Comparison of ENCODE assay signal across 14 cellular contexts in genomic region chr12:27052176-27052575, GRCh38. TPM values are rescaled to one million over a fixed set of nuclear protein-coding genes. Genes with fewer than 3 reads are reported as not detected.
A peak's percentile ranks its signal among the peaks of the same experiment; 100 is the strongest.
DNase-seq lines count a peak whose midpoint lies in the region; FAIRE-seq and TF ChIP-seq lines count a peak whose summit lies in the region.
"Had no signal": no experiment of that assay in that cellular context is flagged by ENCODE, and none has a peak within 500 bp of the region (broad histone marks: within the 10 kb centered on the region; RNA-seq: fewer than 3 reads in every experiment).

No MANE protein-coding gene starts in this region.

- dilution Hi-C loops in keratinocyte (cut with MboI; ENCODE audit: extremely low pct_ligation_motif_present, low sequenced_read_pairs), result no loop called here

- H3K9me3 Mint-ChIP-seq in activated T-cell treated with anti-CD3 and anti-CD28 coated beads, Interleukin-2, amount 50 U/mL, for 24 hours, result no peaks in the 10 kb centered on the region
- H3K9me3 Mint-ChIP-seq: CD8-positive, alpha-beta memory T cell had no signal

- H3K9ac ChIP-seq in keratinocyte (ENCODE audit: control insufficient read depth, extremely low read depth, insufficient read depth, low read length), result no peak overlapping the region
- H3K9ac ChIP-seq: GM23248 had no signal

- no peaks in the 10 kb centered on the region for H3K36me3 ChIP-seq in keratinocyte (ENCODE audit: control insufficient read depth in 2 of 2, extremely low read depth in 1 of 2, insufficient read depth in 2 of 2, low read length in 2 of 2)

- no peaks in the 10 kb centered on the region for H3K27me3 ChIP-seq in keratinocyte (ENCODE audit: control insufficient read depth, extremely low read depth, insufficient read depth, low read length)

- H3K9me1 ChIP-seq in keratinocyte (ENCODE audit: control insufficient read depth, extremely low read depth, insufficient read depth, low read length), result no peaks in the 10 kb centered on the region

- H3K4me1 Mint-ChIP-seq in activated T-cell treated with anti-CD3 and anti-CD28 coated beads, Interleukin-2, amount 50 U/mL, for 24 hours (ENCODE audit: low read depth), result no peaks in the 10 kb centered on the region
- H3K4me1 Mint-ChIP-seq: CD14-positive monocyte; CD8-positive, alpha-beta memory T cell had no signal

- no peaks in the 10 kb centered on the region for H3K27me3 Mint-ChIP-seq in activated T-cell treated with anti-CD3 and anti-CD28 coated beads, Interleukin-2, amount 50 U/mL, for 24 hours
- H3K27me3 Mint-ChIP-seq: CD8-positive, alpha-beta memory T cell had no signal

- H3K4me3 Mint-ChIP-seq in activated T-cell treated with anti-CD3 and anti-CD28 coated beads, Interleukin-2, amount 50 U/mL, for 24 hours, result no peak overlapping the region
- H3K4me3 Mint-ChIP-seq: CD14-positive monocyte; CD8-positive, alpha-beta memory T cell had no signal

- H3K36me3 Mint-ChIP-seq in activated T-cell treated with anti-CD3 and anti-CD28 coated beads, Interleukin-2, amount 50 U/mL, for 24 hours (ENCODE audit: low read depth), result no peaks in the 10 kb centered on the region

- no peak for TF ChIP-seq CTCF in RWPE1 (conservative IDR thresholded peaks at IDR 0.05; ENCODE audit: low read depth)
- TF ChIP-seq CTCF in keratinocyte (optimal IDR thresholded peaks at IDR 0.05 in 1 of 3, IDR thresholded peaks at IDR 0.05 in 1 of 3, conservative IDR thresholded peaks at IDR 0.05 in 1 of 3; ENCODE audit: extremely low read depth in 1 of 3, insufficient read depth in 2 of 3, low read length in 3 of 3), result no peak

- no peaks in the 10 kb centered on the region for H4K20me1 ChIP-seq in keratinocyte (ENCODE audit: control insufficient read depth, extremely low read depth, insufficient read depth, low read length)

- POLR2A ChIA-PET in RWPE1 (lab: Yijun Ruan, JAX; ENCODE audit: low non-redundant PET), result no interaction called here

- FAIRE-seq in keratinocyte (lab: Jason Lieb, UNC), result peak; percentile 39
- FAIRE-seq: GM12878, GM18507 had no signal

- CTCF ChIA-PET in RWPE1 (lab: Yijun Ruan, JAX), result interaction anchor here (0.7 kb wide), 1 partner anchor 569 kb away, joined by 3 read pairs; no protein-coding TSS in a partner anchor

- no peak overlapping the region for H3K27ac Mint-ChIP-seq in activated T-cell treated with anti-CD3 and anti-CD28 coated beads, Interleukin-2, amount 50 U/mL, for 24 hours
- H3K27ac Mint-ChIP-seq: CD14-positive monocyte; CD8-positive, alpha-beta memory T cell had no signal

- no peaks in the 10 kb centered on the region for H3K79me2 ChIP-seq in keratinocyte (ENCODE audit: control insufficient read depth, insufficient read depth, low read length)

- H3K27ac ChIP-seq in RWPE1 (peak overlapping the region; percentile 69), epithelial cell of prostate (peak overlapping the region; percentile 67), keratinocyte (ENCODE audit: control insufficient read depth, insufficient read depth, low read length) (peak overlapping the region; percentile 13)
- H3K27ac ChIP-seq: GM23248 had no signal

- H3K4me1 ChIP-seq in keratinocyte (ENCODE audit: control insufficient read depth, extremely low read depth, insufficient read depth, low read length), result peaks cover 12% of the 10 kb centered on the region
- H3K4me1 ChIP-seq: Caco-2 had no signal

- peak overlapping the region; percentile 21 for H2AFZ ChIP-seq in keratinocyte (ENCODE audit: control insufficient read depth, low read length)
- H2AFZ ChIP-seq: GM23248 had no signal

- H3K9me3 ChIP-seq in keratinocyte (ENCODE audit: control insufficient read depth, low read depth, low read length), result no peaks in the 10 kb centered on the region
- H3K9me3 ChIP-seq: Caco-2 had no signal

- DNase-seq in HPDE6-E6E7 (ENCODE audit: extremely low spot score), result peak; percentile 25
- DNase-seq in RWPE1 (ENCODE audit: low spot score), result no peak
- no peak for DNase-seq in epithelial cell of prostate (ENCODE audit: low read depth, low spot score)
- DNase-seq in keratinocyte (ENCODE audit: low read depth, low spot score), result no peak
- no peak for DNase-seq in HuH-7 (ENCODE audit: low spot score)
- DNase-seq in activated T-cell treated with anti-CD3 and anti-CD28 coated beads, Interleukin-2, amount 50 U/mL, for 24 hours, result no peak
- DNase-seq in NCI-H345 (lab: John Stamatoyannopoulos, UW), result no peak
- DNase-seq: Caco-2; CD8-positive, alpha-beta memory T cell; GM23248 had no signal

- H3K4me2 ChIP-seq in keratinocyte (ENCODE audit: control insufficient read depth, extremely low read depth, insufficient read depth, low read depth, low read length), result peak overlapping the region; percentile 25

- H3K4me3 ChIP-seq in keratinocyte (ENCODE audit: control insufficient read depth in 2 of 3, extremely low read depth in 1 of 3, insufficient read depth in 2 of 3, low read depth in 1 of 3, low read length in 3 of 3), result no peak overlapping the region
- H3K4me3 ChIP-seq: GM12878, GM23248 had no signal

RNA-seq across cellular contexts. Expression of gene MED21, which starts 29.8 kb away (rescaled TPM):
- 33.5 to 78.9 TPM (median 70.3 TPM) in 3 replicates for polyA plus RNA-seq in keratinocyte
- 11.9 TPM for polyA plus RNA-seq in keratinocyte (2011; ENCODE audit: low read depth)
- 22.6 and 46.6 TPM in 2 replicates for polyA plus RNA-seq in keratinocyte (2011; cell fraction: cytosol; rRNA removed)
- polyA plus RNA-seq in keratinocyte (2011; cell fraction: nucleus; rRNA removed), result 26.1 and 26.8 TPM in 2 replicates
- 32.4 and 43.5 TPM in 2 replicates for polyA plus RNA-seq in keratinocyte (2012; ENCODE audit: low replicate concordance)
- polyA minus RNA-seq in keratinocyte, result 41.3 to 65.1 TPM (median 58.4 TPM) in 3 replicates
- 32.2 TPM for polyA minus RNA-seq in keratinocyte (2011; cell fraction: cytosol; rRNA and poly(A)+ RNA removed)
- polyA minus RNA-seq in keratinocyte (2011; cell fraction: nucleus; rRNA and poly(A)+ RNA removed), result 24.6 and 43.1 TPM in 2 replicates

RNA-seq across cellular contexts. Expression of gene C12orf71, which starts 30.2 kb away (rescaled TPM):
- polyA plus RNA-seq in keratinocyte, result not detected in 3 replicates
- polyA plus RNA-seq in keratinocyte (2011; ENCODE audit: low read depth), result not detected
- not detected in 2 replicates for polyA plus RNA-seq in keratinocyte (2011; cell fraction: cytosol; rRNA removed)
- polyA plus RNA-seq in keratinocyte (2011; cell fraction: nucleus; rRNA removed), result not detected in 2 replicates
- polyA plus RNA-seq in keratinocyte (2012; ENCODE audit: low replicate concordance), result not detected in 2 replicates
- polyA minus RNA-seq in keratinocyte, result not detected in 3 replicates
- polyA minus RNA-seq in keratinocyte (2011; cell fraction: cytosol; rRNA and poly(A)+ RNA removed), result not detected
- polyA minus RNA-seq in keratinocyte (2011; cell fraction: nucleus; rRNA and poly(A)+ RNA removed), result not detected in 2 replicates
- polyA plus RNA-seq: BJ; CD14-positive monocyte; CD8-positive, alpha-beta memory T cell; GM23248 had no signal

RNA-seq across cellular contexts. Expression of gene TM7SF3, which starts 38.0 kb away (rescaled TPM):
- 228 to 461 TPM (median 407 TPM) in 3 replicates for polyA plus RNA-seq in keratinocyte
- polyA plus RNA-seq in keratinocyte (2011; ENCODE audit: low read depth), result 53.1 TPM
- 238 and 550 TPM in 2 replicates for polyA plus RNA-seq in keratinocyte (2011; cell fraction: cytosol; rRNA removed)
- 412 and 455 TPM in 2 replicates for polyA plus RNA-seq in keratinocyte (2011; cell fraction: nucleus; rRNA removed)
- 126 and 170 TPM in 2 replicates for polyA plus RNA-seq in keratinocyte (2012; ENCODE audit: low replicate concordance)
- polyA minus RNA-seq in keratinocyte, result 330 to 560 TPM (median 548 TPM) in 3 replicates
- 257 TPM for polyA minus RNA-seq in keratinocyte (2011; cell fraction: cytosol; rRNA and poly(A)+ RNA removed)
- polyA minus RNA-seq in keratinocyte (2011; cell fraction: nucleus; rRNA and poly(A)+ RNA removed), result 276 and 427 TPM in 2 replicates

Comparison
In these comparisons a context has a peak if more than half of its experiments do, and no peak if none do; other contexts are left out.
1. H3K27ac ChIP-seq: peak in every context shown above with its lines; median percentile 69 in RWPE1; 67 in epithelial cell of prostate; 13 in keratinocyte.